Comparison of ENCODE assay signal across 8 cellular contexts in genomic region chr14:31208546-31209424, GRCh38. TPM values are rescaled to one million over a fixed set of nuclear protein-coding genes. Genes with fewer than 3 reads are reported as not detected.
DNase-seq lines count a peak whose midpoint lies in the region; ATAC-seq and TF ChIP-seq lines count a peak whose summit lies in the region.

No MANE protein-coding gene starts in this region.

- TF ChIP-seq CTCF in esophagus muscularis mucosa (IDR thresholded peaks at IDR 0.05), result no peak

- intact Hi-C loops in esophagus muscularis mucosa (cut with DNase I) (loop anchor here (5.0 to 10.0 kb wide), 4 partner anchors 41 to 146 kb away; no protein-coding TSS in a partner anchor), sciatic nerve (cut with DNase I) (no loop called here)

- H3K27ac ChIP-seq in esophagus muscularis mucosa (replicated peaks in 1 of 4), result peak overlapping the region; percentile 93 to 100 (median 100)

- H3K36me3 ChIP-seq in esophagus muscularis mucosa, result peaks cover 0 to 6% (median 2%) of the 10 kb centered on the region in 4 donors

- peaks cover 16 to 45% (median 43%) of the 10 kb centered on the region in 4 donors for H3K4me1 ChIP-seq in esophagus muscularis mucosa

- 74% methylated on average over 16 of the region's 16 CpGs for WGBS in esophagus muscularis mucosa

- peak; percentile 1 for ATAC-seq in sciatic nerve
- ATAC-seq in GM18505 (IDR thresholded peaks at IDR 0.05; ENCODE audit: unreplicated experiment), result no peak
- no peak for ATAC-seq in GM21723 (IDR thresholded peaks at IDR 0.05; ENCODE audit: unreplicated experiment)

- peak; percentile 40 for DNase-seq in NCI-H146 (lab: John Stamatoyannopoulos, UW)
- no peak for DNase-seq in NCI-H146 treated with DMSO at 0.1 percent for 48 hours (lab: John Stamatoyannopoulos, UW; ENCODE audit: unreplicated experiment)
- DNase-seq in activated CD4-positive, alpha-beta T cell treated with anti-CD3 and anti-CD28 coated beads, Interleukin-2, amount 50 U/mL, for 1 hour, result peak; percentile 37
- no peak for DNase-seq in esophagus muscularis mucosa (ENCODE audit: extremely low spot score)
- DNase-seq in sciatic nerve (ENCODE audit: low spot score), result no peak
- DNase-seq in DMS79 treated with DMSO at 0.1 percent for 48 hours (lab: John Stamatoyannopoulos, UW), result no peak

- no peaks in the 10 kb centered on the region for H3K9me3 ChIP-seq in esophagus muscularis mucosa

- TF ChIP-seq POLR2A in esophagus muscularis mucosa (IDR thresholded peaks at IDR 0.05; ENCODE audit: low read depth) (no peak), GM18505 (IDR thresholded peaks at IDR 0.05; ENCODE audit: borderline replicate concordance, extremely low read depth, insufficient read depth, insufficient read length) (no peak)

- peak overlapping the region; percentile 60 to 98 (median 84) for H3K4me3 ChIP-seq in esophagus muscularis mucosa

- no peaks in the 10 kb centered on the region for H3K27me3 ChIP-seq in esophagus muscularis mucosa

- TF ChIP-seq EP300 in esophagus muscularis mucosa (IDR thresholded peaks at IDR 0.05), result no peak

RNA-seq across cellular contexts. Expression of gene HECTD1, which starts 1.2 kb away (rescaled TPM):
- 100 to 1,000 TPM; 177 to 224 (median 206) TPM for total RNA-seq in esophagus muscularis mucosa
- total RNA-seq in sciatic nerve, result 193 TPM

Comparison
In these comparisons a context has a peak if more than half of its experiments do, and no peak if none do; other contexts are left out.
1. DNase-seq: peak in NCI-H146 (single experiment) and activated CD4-positive, alpha-beta T cell treated with anti-CD3 and anti-CD28 coated beads, Interleukin-2, amount 50 U/mL, for 1 hour (single experiment); none in NCI-H146 treated with DMSO at 0.1 percent for 48 hours (single experiment), esophagus muscularis mucosa (single experiment), sciatic nerve (single experiment) and DMS79 treated with DMSO at 0.1 percent for 48 hours (single experiment).